Comparison of ENCODE assay signal across 8 cellular contexts in genomic region chr6:32195902-32196681, GRCh38. TPM values are rescaled to one million over a fixed set of nuclear protein-coding genes. Genes with fewer than 3 reads are reported as not detected.
DNase-seq lines count a peak whose midpoint lies in the region; ATAC-seq, FAIRE-seq and TF ChIP-seq lines count a peak whose summit lies in the region.

No MANE protein-coding gene starts in this region.

- H3K27me3 ChIP-seq in DND-41 (ENCODE audit: insufficient read depth, low read length, poor library complexity) = no peaks in the 10 kb centered on the region
- no peaks in the 10 kb centered on the region for H3K27me3 ChIP-seq in HUES64 (ENCODE audit: insufficient read depth, low read length)
- peaks cover 0 to 8% of the 10 kb centered on the region in 2 donors for H3K27me3 ChIP-seq in tibial artery

- H3K4me3 Mint-ChIP-seq in neural crest cell = peak overlapping the region; percentile 98

- no peaks in the 10 kb centered on the region for H3K9me3 Mint-ChIP-seq in neural crest cell

- peaks cover 34% of the 10 kb centered on the region for H3K79me2 ChIP-seq in DND-41 (ENCODE audit: insufficient read depth, low read length)

- H3K4me1 ChIP-seq in DND-41 (ENCODE audit: insufficient read depth, low read length) (peaks cover 52% of the 10 kb centered on the region), HUES64 (ENCODE audit: insufficient read depth, low read length) (peaks cover 36% of the 10 kb centered on the region), tibial artery (peaks cover 0 to 31% (median 23%) of the 10 kb centered on the region in 4 donors)

- intact Hi-C loops in tibial artery (cut with DNase I; ENCODE audit: low total_unique reads) = no loop called here

- H3K9me3 ChIP-seq in DND-41 (ENCODE audit: insufficient read depth, low read length, severe bottlenecking) (no peaks in the 10 kb centered on the region), HUES64 (ENCODE audit: insufficient read depth, low read depth, low read length) (no peaks in the 10 kb centered on the region), tibial artery (no peaks in the 10 kb centered on the region)

- FAIRE-seq in frontal cortex (lab: Jason Lieb, UNC) = no peak

- peak overlapping the region; percentile 81 for H3K9ac ChIP-seq in DND-41 (ENCODE audit: low read depth, low read length)
- H3K9ac ChIP-seq in HUES64 (ENCODE audit: low read depth, low read length) = peak overlapping the region; percentile 96

- H3K27ac ChIP-seq in DND-41 (ENCODE audit: low read length) (peak overlapping the region; percentile 87), HUES64 (ENCODE audit: low read depth, low read length) (peak overlapping the region; percentile 99), tibial artery (peak overlapping the region; percentile 98)

- H3K4me3 ChIP-seq in DND-41 (ENCODE audit: low read depth in 1 of 2, low read length in 2 of 2) (peak overlapping the region; percentile 43 to 77; a peak in 3 of 4 replicates), HUES64 (ENCODE audit: low read length) (peak overlapping the region; percentile 86), tibial artery (peak overlapping the region; percentile 71 to 87)

- H2AFZ ChIP-seq in DND-41 (ENCODE audit: low read depth, low read length) = peak overlapping the region; percentile 83

- H3K36me3 ChIP-seq in DND-41 (ENCODE audit: insufficient read depth, low read length) (no peaks in the 10 kb centered on the region; the same call in 1 of the 2 replicates), HUES64 (ENCODE audit: insufficient read depth, low read length) (no peaks in the 10 kb centered on the region), tibial artery (no peaks in the 10 kb centered on the region)

- ATAC-seq in DND-41 (ENCODE audit: insufficient read depth, low read depth) = peak; percentile 75
- ATAC-seq in GM21447 (IDR thresholded peaks at IDR 0.05; ENCODE audit: unreplicated experiment) = peak; percentile 65

- DNase-seq in DND-41 (peak; percentile 65), frontal cortex (ENCODE audit: low spot score in 2 of 2) (peak; percentile 87 to 88), neural crest cell (ENCODE audit: low read depth, low spot score) (peak; percentile 85), tibial artery (peak; percentile 90 to 94)
- DNase-seq in activated naive CD4-positive, alpha-beta T cell treated with Interleukin-2 at 50 U/mL for 16 hours = peak; percentile 59

- peak overlapping the region; percentile 100 for H3K27ac Mint-ChIP-seq in neural crest cell (ENCODE audit: unreplicated experiment)

- no peaks in the 10 kb centered on the region for H3K36me3 Mint-ChIP-seq in neural crest cell (ENCODE audit: low read depth)

- no peaks in the 10 kb centered on the region for H3K27me3 Mint-ChIP-seq in neural crest cell (ENCODE audit: low read depth)

- under 1% methylated on average over 52 of the region's 58 CpGs for WGBS in HUES64

- TF ChIP-seq CTCF in DND-41 (IDR thresholded peaks at IDR 0.05; ENCODE audit: borderline replicate concordance, extremely low read depth, low read length, poor library complexity, severe bottlenecking) = no peak
- TF ChIP-seq CTCF in neural crest cell (conservative IDR thresholded peaks at IDR 0.05) = no peak
- no peak for TF ChIP-seq CTCF in tibial artery (IDR thresholded peaks at IDR 0.05)

- H4K20me1 ChIP-seq in DND-41 (ENCODE audit: insufficient read depth, low read length) = no peaks in the 10 kb centered on the region

- H3K4me2 ChIP-seq in DND-41 (ENCODE audit: insufficient read depth, low read length) = peak overlapping the region; percentile 80

- H3K4me1 Mint-ChIP-seq in neural crest cell = peaks cover 53% of the 10 kb centered on the region

TF ChIP-seq in PFSK-1, 5 proteins besides CTCF, POLR2A, EP300 and RAD21:
- TF ChIP-seq POLR2AphosphoS5 (IDR thresholded peaks at IDR 0.05; ENCODE audit: low read depth, low read length) = peak; percentile 91
- TF ChIP-seq TAF1 (IDR thresholded peaks at IDR 0.05; ENCODE audit: borderline replicate concordance, insufficient read depth, low read length) = 0 out of 2 replicates have a peak, but pooled peaks have one; percentile 56
- no peak for TF ChIP-seq REST (IDR thresholded peaks at IDR 0.05; ENCODE audit: insufficient read depth in 1 of 2, low read depth in 2 of 2, low read length in 2 of 2)
- TF ChIP-seq FOXP2 (optimal IDR thresholded peaks at IDR 0.05; ENCODE audit: borderline replicate concordance, extremely low read depth, extremely low read length, insufficient read depth) = no peak
- TF ChIP-seq SIN3A (IDR thresholded peaks at IDR 0.05; ENCODE audit: borderline replicate concordance, insufficient read depth, low read length) = no peak; the same call in 1 of the 2 replicates

RNA-seq across cellular contexts. Expression of gene GPSM3, which starts 3.6 kb away (rescaled TPM):
- 9.2 TPM for polyA plus RNA-seq in HUES64 (2013, experiment 1 of 2)
- 11.5 TPM for polyA plus RNA-seq in HUES64 (2013, experiment 2 of 2)
- polyA plus RNA-seq in PFSK-1 (2012; ENCODE audit: insufficient read length, low read depth) = 40.1 TPM
- total RNA-seq in frontal cortex = 0.41 TPM
- total RNA-seq in neural crest cell = 7.3 and 8.0 TPM in 2 replicates

RNA-seq across cellular contexts. Expression of gene PBX2, which starts 6.1 kb away (rescaled TPM):
- 108 TPM for polyA plus RNA-seq in HUES64 (2013, experiment 1 of 2)
- 120 TPM for polyA plus RNA-seq in HUES64 (2013, experiment 2 of 2)
- 85.9 TPM for polyA plus RNA-seq in PFSK-1 (2012; ENCODE audit: insufficient read length, low read depth)
- total RNA-seq in frontal cortex (11.8 TPM), neural crest cell (205 and 206 TPM in 2 replicates)

RNA-seq across cellular contexts. Expression of gene AGER, which starts 12.0 kb away (rescaled TPM):
- polyA plus RNA-seq in HUES64 (2013, experiment 1 of 2) = 4.0 TPM
- 4.1 TPM for polyA plus RNA-seq in HUES64 (2013, experiment 2 of 2)
- polyA plus RNA-seq in PFSK-1 (2012; ENCODE audit: insufficient read length, low read depth) = 7.0 TPM
- total RNA-seq in frontal cortex (0.82 TPM), neural crest cell (25.7 and 26.0 TPM in 2 replicates)

RNA-seq across cellular contexts. Expression of gene RNF5, which starts 17.9 kb away (rescaled TPM):
- 88.9 TPM for polyA plus RNA-seq in HUES64 (2013, experiment 1 of 2)
- polyA plus RNA-seq in HUES64 (2013, experiment 2 of 2) = 98.6 TPM
- polyA plus RNA-seq in PFSK-1 (2012; ENCODE audit: insufficient read length, low read depth) = 86.8 TPM
- total RNA-seq in frontal cortex (104 TPM), neural crest cell (60.2 and 60.7 TPM in 2 replicates)

RNA-seq across cellular contexts. Expression of gene AGPAT1, which starts 20.2 kb away (rescaled TPM):
- 79.0 TPM for polyA plus RNA-seq in HUES64 (2013, experiment 1 of 2)
- 88.3 TPM for polyA plus RNA-seq in HUES64 (2013, experiment 2 of 2)
- 61.6 TPM for polyA plus RNA-seq in PFSK-1 (2012; ENCODE audit: insufficient read length, low read depth)
- total RNA-seq in frontal cortex (14.3 TPM), neural crest cell (88.9 and 92.9 TPM in 2 replicates)

Comparison
In these comparisons a context has a peak if more than half of its experiments do, and no peak if none do; other contexts are left out.
1. Peak in every context shown above with its lines: DNase-seq, ATAC-seq, H3K4me3 ChIP-seq and H3K27ac ChIP-seq.
2. RNA of gene PBX2, which starts 6.1 kb away (total RNA-seq): 205 to 206 TPM in neural crest cell; 11.8 TPM in frontal cortex (single experiment); every median in the first group is over 10 times any median in the second.
3. RNA of gene AGER, which starts 12.0 kb away (total RNA-seq): 25.7 to 26.0 TPM in neural crest cell; 0.82 TPM in frontal cortex (single experiment); every median in the first group is over 10 times any median in the second.